ENCODE assay signal across 22 cellular contexts in genomic region chr10:13842119-13842518, GRCh38.
A peak's percentile ranks its signal among the peaks of the same experiment; 100 is the strongest.
DNase-seq lines count a peak whose midpoint lies in the region; ATAC-seq, FAIRE-seq and TF ChIP-seq lines count a peak whose summit lies in the region.
"Had no signal": no experiment of that assay in that cellular context is flagged by ENCODE, and none has a peak within 500 bp of the region (broad histone marks: within the 10 kb centered on the region; RNA-seq: fewer than 3 reads in every experiment).

No MANE protein-coding gene starts in this region.

- no peaks in the 10 kb centered on the region for H3K27me3 ChIP-seq in liver (ENCODE audit: control insufficient read depth in 4 of 4, insufficient read depth in 4 of 4, low read length in 3 of 4)
- H3K27me3 ChIP-seq in HepG2 (ENCODE audit: control insufficient read depth in 1 of 2, insufficient read depth in 2 of 2, low read length in 2 of 2): peaks cover 1 to 3% of the 10 kb centered on the region in 2 experiments; a peak in 1 of 5 replicates
- no peaks in the 10 kb centered on the region for H3K27me3 ChIP-seq in upper lobe of right lung
- H3K27me3 ChIP-seq: BE2C; BLaER1 treated with 17β-estradiol and CSF1 and Interleukin-3, amounts not matched to agents 10 nM and 100 nM had no signal

- POLR2A ChIA-PET in HepG2 (lab: Yijun Ruan, JAX): no interaction called here

- no TSS peak for BruUV-seq in HepG2 (replicated peaks; lab: Mats Ljungman, UMichigan)

- TF ChIP-seq POLR2A in HepG2 (IDR thresholded peaks at IDR 0.05; ENCODE audit: insufficient read depth in 1 of 2, low read depth in 2 of 2, low read length in 2 of 2): no peak

- no peak for FAIRE-seq in HepG2 (lab: Jason Lieb, UNC)
- FAIRE-seq: A549, D721Med, GM12891, GM18507 had no signal

- H3K36me3 ChIP-seq in liver (ENCODE audit: control insufficient read depth in 4 of 4, insufficient read depth in 3 of 4, low read depth in 1 of 4, low read length in 3 of 4) (no peaks in the 10 kb centered on the region), HepG2 (replicated peaks in 1 of 2; ENCODE audit: control insufficient read depth in 1 of 2, insufficient read depth in 2 of 2, low read length in 2 of 2) (no peaks in the 10 kb centered on the region), upper lobe of right lung (no peaks in the 10 kb centered on the region)
- H3K36me3 ChIP-seq: BE2C; BLaER1 treated with 17β-estradiol and CSF1 and Interleukin-3, amounts not matched to agents 10 nM and 100 nM; HAP-1 had no signal

- no peak for DNase-seq in HepG2 (ENCODE audit: low spot score)
- peak; percentile 58 for DNase-seq in medulla oblongata (ENCODE audit: extremely low spot score)
- no peak for DNase-seq in upper lobe of right lung
- no peak for DNase-seq in stimulated activated naive CD4-positive, alpha-beta T cell treated with Interleukin-2 at 50 U/mL for 16 hours (lab: John Stamatoyannopoulos, UW)
- DNase-seq: 8988T; ACHN; AML-193; BE2C; CD4-positive, alpha-beta T cell; CD8-positive, alpha-beta memory T cell; DMS 273 treated with DMSO at 0.1 percent for 48 hours; DMS79; GF-D8 had no signal

- no peak overlapping the region for H3K27ac ChIP-seq in liver (ENCODE audit: low read depth in 1 of 2, low read length in 2 of 2)
- no peak overlapping the region for H3K27ac ChIP-seq in HepG2 (ENCODE audit: extremely low read length, insufficient read depth, low read length)
- H3K27ac ChIP-seq in upper lobe of right lung: no peak overlapping the region
- H3K27ac ChIP-seq: A549; BLaER1 treated with 17β-estradiol and CSF1 and Interleukin-3, amounts not matched to agents 10 nM and 100 nM had no signal

- H3K9ac ChIP-seq in liver (ENCODE audit: low read depth in 1 of 2, low read length in 2 of 2) (no peak overlapping the region), HepG2 (ENCODE audit: insufficient read depth, low read depth, low read length) (no peak overlapping the region)
- H3K9ac ChIP-seq: BLaER1 treated with 17β-estradiol and CSF1 and Interleukin-3, amounts not matched to agents 10 nM and 100 nM had no signal

- TF ChIP-seq EP300 in HepG2 (IDR thresholded peaks at IDR 0.05; ENCODE audit: low read depth in 2 of 2, low read length in 2 of 2) (no peak), HepG2 (CRISPR knock-in tag; IDR thresholded peaks at IDR 0.05; ENCODE audit: borderline replicate concordance) (no peak)

- WGBS in liver: 62% methylated on average over 3 of the region's 3 CpGs
- WGBS in HepG2 (ENCODE audit: low lambda C conversion rate): 0% methylated on average over 3 of the region's 3 CpGs

- ATAC-seq in HepG2 (no peak), upper lobe of right lung (peak; percentile 8), HG03460 (IDR thresholded peaks at IDR 0.05; ENCODE audit: unreplicated experiment) (no peak)
- ATAC-seq: A549, GM23338 had no signal

- peaks cover 0 to 4% (median under 1%) of the 10 kb centered on the region in 4 donors for H3K9me3 ChIP-seq in liver (ENCODE audit: control insufficient read depth in 4 of 4, low read length in 3 of 4)
- 0 out of 2 replicates have a peak, but pooled peaks cover 3% of the 10 kb centered on the region for H3K9me3 ChIP-seq in HepG2 (ENCODE audit: low read length)
- H3K9me3 ChIP-seq in upper lobe of right lung: no peaks in the 10 kb centered on the region
- H3K9me3 ChIP-seq: BE2C, HAP-1 had no signal

- CTCF ChIA-PET in HepG2 (lab: Yijun Ruan, JAX; ENCODE audit: low intra/inter-chr PET ratio, low total read pairs): no interaction called here

- H2AFZ ChIP-seq in HepG2 (ENCODE audit: low read length): no peak overlapping the region
- H2AFZ ChIP-seq: GM23338 had no signal

- intact Hi-C loops in HepG2 (cut with micrococcal nuclease; ENCODE audit: unreplicated experiment) (no loop called here), upper lobe of right lung (cut with DNase I) (no loop called here)

- H4K20me1 ChIP-seq in HepG2 (ENCODE audit: insufficient read depth, low read length): no peaks in the 10 kb centered on the region
- H4K20me1 ChIP-seq: BLaER1 treated with 17β-estradiol and CSF1 and Interleukin-3, amounts not matched to agents 10 nM and 100 nM had no signal

- no peak overlapping the region for H3K4me3 ChIP-seq in liver (ENCODE audit: low read depth in 1 of 3, low read length in 3 of 3)
- H3K4me3 ChIP-seq in HepG2 (replicated peaks in 1 of 3; ENCODE audit: insufficient read depth in 1 of 3, low read depth in 2 of 3, low read length in 3 of 3): no peak overlapping the region
- no peak overlapping the region for H3K4me3 ChIP-seq in upper lobe of right lung
- H3K4me3 ChIP-seq: A549; BLaER1 treated with 17β-estradiol and CSF1 and Interleukin-3, amounts not matched to agents 10 nM and 100 nM; GM23338; HAP-1 had no signal

- H3K4me1 ChIP-seq in liver (ENCODE audit: control insufficient read depth in 4 of 4, insufficient read depth in 4 of 4, low read length in 3 of 4) (peaks cover 0 to 4% (median under 1%) of the 10 kb centered on the region in 4 donors), HepG2 (ENCODE audit: insufficient read depth, low read length) (no peaks in the 10 kb centered on the region), upper lobe of right lung (peaks cover 7% of the 10 kb centered on the region)
- H3K4me1 ChIP-seq: A549, BE2C, HAP-1 had no signal

- TF ChIP-seq RAD21 in liver (IDR thresholded peaks at IDR 0.05) (no peak), HepG2 (CRISPR knock-in tag; IDR thresholded peaks at IDR 0.05) (no peak)

- TF ChIP-seq CTCF in liver (IDR thresholded peaks at IDR 0.05; ENCODE audit: low read depth, low read length, missing input control) (no peak), HepG2 (CRISPR knock-in tag; IDR thresholded peaks at IDR 0.05) (no peak), upper lobe of right lung (IDR thresholded peaks at IDR 0.05) (no peak)

- in situ Hi-C loops in HepG2 (cut with HindIII; ENCODE audit: extremely low pct_ligation_motif_present, low pct_unique_long_range_greater_than_20kb): no loop called here

- H3K79me2 ChIP-seq in HepG2 (ENCODE audit: insufficient read depth, low read length): no peaks in the 10 kb centered on the region

- no peak overlapping the region for H3K4me2 ChIP-seq in HepG2 (ENCODE audit: low read depth, low read length)
- H3K4me2 ChIP-seq: A549, GM23338 had no signal

TF ChIP-seq in liver, 16 proteins besides CTCF, POLR2A, EP300 and RAD21 (continues in another document):
- TF ChIP-seq RXRA (IDR thresholded peaks at IDR 0.05): peak; percentile 31 to 40
- TF ChIP-seq FOXA1 (IDR thresholded peaks at IDR 0.05): no peak
- TF ChIP-seq ATF3 (IDR thresholded peaks at IDR 0.05): no peak

TF ChIP-seq in HepG2, 621 proteins besides CTCF, POLR2A, EP300 and RAD21:
- no peak for TF ChIP-seq CAMTA2 (CRISPR knock-in tag; IDR thresholded peaks at IDR 0.05; ENCODE audit: borderline replicate concordance)
- no peak for TF ChIP-seq ZSCAN22 (CRISPR knock-in tag; IDR thresholded peaks at IDR 0.05)
- TF ChIP-seq NFRKB (IDR thresholded peaks at IDR 0.05): no peak
- no peak for TF ChIP-seq KDM2A (CRISPR knock-in tag; IDR thresholded peaks at IDR 0.05; ENCODE audit: borderline replicate concordance, low read depth)
